ENCODE assay signal across 14 cellular contexts in the genomic region with DNA sequence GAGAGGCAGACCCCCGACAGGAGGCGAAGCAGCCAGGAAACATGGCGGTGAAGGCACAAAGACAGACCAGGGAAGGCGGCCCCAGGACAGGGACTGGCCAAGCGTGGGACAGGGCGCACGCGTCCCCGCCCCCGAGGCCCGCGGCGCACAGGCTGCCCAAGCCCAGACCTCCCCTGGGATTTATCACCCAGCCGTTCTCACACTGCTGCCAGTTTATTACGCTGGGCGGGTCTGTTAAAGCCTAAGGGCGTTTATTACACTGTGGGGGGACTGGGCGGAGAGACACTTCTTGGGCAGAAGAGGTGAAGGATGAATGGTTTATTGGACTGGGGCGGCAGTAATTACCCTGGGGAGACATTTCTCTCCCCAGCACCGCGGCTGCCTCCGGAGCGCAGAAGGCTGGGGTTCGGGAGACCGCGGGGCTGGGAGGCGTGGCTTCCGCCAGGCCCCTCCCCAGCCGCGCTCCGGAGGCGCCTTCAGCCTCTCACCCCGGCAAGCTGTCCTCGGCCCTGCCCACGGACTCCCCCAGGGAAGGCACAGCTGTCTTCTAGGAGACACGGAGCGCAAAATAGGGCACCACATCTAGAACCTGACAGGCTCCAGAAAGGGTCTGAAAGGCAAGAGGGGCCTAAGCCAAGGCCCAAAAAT. TPM values are rescaled to one million over a fixed set of nuclear protein-coding genes. Genes with fewer than 3 reads are reported as not detected.
A peak's percentile ranks its signal among the peaks of the same experiment; 100 is the strongest.
DNase-seq lines count a peak whose midpoint lies in the region; ATAC-seq and TF ChIP-seq lines count a peak whose summit lies in the region.
"Had no signal": no experiment of that assay in that cellular context is flagged by ENCODE, and none has a peak within 500 bp of the region (broad histone marks: within the 10 kb centered on the region; RNA-seq: fewer than 3 reads in every experiment).

No MANE protein-coding gene starts in this region.

- no peak overlapping the region for H3K4me2 ChIP-seq in mammary epithelial cell (ENCODE audit: insufficient read depth, low read depth, low read length)

- H3K9me3 ChIP-seq in colonic mucosa (no peaks in the 10 kb centered on the region), vagina (no peaks in the 10 kb centered on the region), mammary epithelial cell (replicated peaks; ENCODE audit: insufficient read depth, low read length) (no peaks in the 10 kb centered on the region)

- TF ChIP-seq CTCF in colonic mucosa (IDR thresholded peaks at IDR 0.05): no peak
- TF ChIP-seq CTCF in mesothelial cell of epicardium (IDR thresholded peaks at IDR 0.05; ENCODE audit: unreplicated experiment): no peak
- no peak for TF ChIP-seq CTCF in vagina (IDR thresholded peaks at IDR 0.05)
- no peak for TF ChIP-seq CTCF in mammary epithelial cell (conservative IDR thresholded peaks at IDR 0.05 in 1 of 2, IDR thresholded peaks at IDR 0.05 in 1 of 2; ENCODE audit: extremely low read depth in 1 of 2, insufficient read depth in 1 of 2, low read depth in 1 of 2, low read length in 2 of 2)

- no peaks in the 10 kb centered on the region for H3K9me3 Mint-ChIP-seq in mesothelial cell of epicardium
- H3K9me3 Mint-ChIP-seq: activated naive CD4-positive, alpha-beta T cell treated with anti-CD3 and anti-CD28 coated beads, Interleukin-2, amount 50 U/mL, for 24 hours had no signal

- H3K27me3 ChIP-seq in colonic mucosa (peaks cover 12% of the 10 kb centered on the region), vagina (no peaks in the 10 kb centered on the region), mammary epithelial cell (ENCODE audit: insufficient read depth, low read length) (peaks cover 29% of the 10 kb centered on the region)

- no peak overlapping the region for H3K9ac ChIP-seq in colonic mucosa (ENCODE audit: low read depth in 2 of 2, low read length in 2 of 2)
- no peak overlapping the region for H3K9ac ChIP-seq in mammary epithelial cell (ENCODE audit: insufficient read depth, low read length)

- no peaks in the 10 kb centered on the region for H3K36me3 Mint-ChIP-seq in mesothelial cell of epicardium
- H3K36me3 Mint-ChIP-seq: activated naive CD4-positive, alpha-beta T cell treated with anti-CD3 and anti-CD28 coated beads, Interleukin-2, amount 50 U/mL, for 24 hours had no signal

- no peak for TF ChIP-seq POLR2A in vagina (IDR thresholded peaks at IDR 0.05)

- intact Hi-C loops in colonic mucosa (cut with DNase I): no loop called here
- intact Hi-C loops in vagina (cut with DNase I): no loop called here
- intact Hi-C loops in mammary epithelial cell (cut with micrococcal nuclease): no loop called here

- H3K36me3 ChIP-seq in colonic mucosa: no peaks in the 10 kb centered on the region
- H3K36me3 ChIP-seq in vagina: no peaks in the 10 kb centered on the region
- no peaks in the 10 kb centered on the region for H3K36me3 ChIP-seq in mammary epithelial cell (ENCODE audit: insufficient read depth, low read length)

- no peak overlapping the region for H3K27ac Mint-ChIP-seq in mesothelial cell of epicardium
- H3K27ac Mint-ChIP-seq: activated naive CD4-positive, alpha-beta T cell treated with anti-CD3 and anti-CD28 coated beads, Interleukin-2, amount 50 U/mL, for 24 hours had no signal

- DNase-seq in NCI-H748 (lab: John Stamatoyannopoulos, UW; ENCODE audit: unreplicated experiment) (peak; percentile 39), NCI-H748 treated with DMSO at 0.1 percent for 48 hours (lab: John Stamatoyannopoulos, UW) (no peak), colonic mucosa (peak; percentile 71), mesothelial cell of epicardium (ENCODE audit: low spot score in 2 of 2, unreplicated experiment in 2 of 2) (peak in 1 of 2 experiments; percentile 50), vagina (ENCODE audit: extremely low spot score in 2 of 2) (no peak), mammary epithelial cell (no peak)
- DNase-seq: stimulated activated CD4-positive, alpha-beta T cell treated with anti-CD3 and anti-CD28 coated beads, Interleukin-1b, Interleukin-23, amount 100 ng/mL, for 48 hours had no signal

- no TSS peak for BruUV-seq in mammary epithelial cell (replicated peaks; lab: Mats Ljungman, UMichigan)

- H3K27me3 Mint-ChIP-seq in mesothelial cell of epicardium (ENCODE audit: low read depth): peaks cover 39% of the 10 kb centered on the region

- 53% methylated on average over 10 of the region's 37 CpGs for WGBS in mammary epithelial cell (ENCODE audit: low coverage, missing lambda C conversion rate)

- dilution Hi-C loops in mammary epithelial cell (cut with HindIII; ENCODE audit: low sequenced_read_pairs): loop anchor here (5.0 to 25.0 kb wide), 2 partner anchors 51 to 176 kb away; no protein-coding TSS in a partner anchor

- H2AFZ ChIP-seq in mammary epithelial cell (ENCODE audit: low read depth, low read length): no peak overlapping the region

- peaks cover 6% of the 10 kb centered on the region for H3K4me1 Mint-ChIP-seq in mesothelial cell of epicardium

- CTCF ChIA-PET in mammary epithelial cell (lab: Charles Lee; ENCODE audit: low non-redundant PET): no interaction called here

- in situ Hi-C loops in mammary epithelial cell (cut with MboI; ENCODE audit: low sequenced_read_pairs in 2 of 2): no loop called here

- peaks cover 4% of the 10 kb centered on the region for H3K4me1 ChIP-seq in colonic mucosa
- peaks cover 16% of the 10 kb centered on the region for H3K4me1 ChIP-seq in vagina
- H3K4me1 ChIP-seq in mammary epithelial cell (ENCODE audit: insufficient read depth, low read length): no peaks in the 10 kb centered on the region

- peak overlapping the region; percentile 57 for H3K4me3 Mint-ChIP-seq in mesothelial cell of epicardium
- H3K4me3 Mint-ChIP-seq: activated naive CD4-positive, alpha-beta T cell treated with anti-CD3 and anti-CD28 coated beads, Interleukin-2, amount 50 U/mL, for 24 hours had no signal

- no peaks in the 10 kb centered on the region for H3K79me2 ChIP-seq in mammary epithelial cell (ENCODE audit: insufficient read depth, low read length)

- no peak overlapping the region for H3K27ac ChIP-seq in colonic mucosa
- H3K27ac ChIP-seq in vagina: no peak overlapping the region
- H3K27ac ChIP-seq in mammary epithelial cell (ENCODE audit: insufficient read depth, low read depth, low read length): no peak overlapping the region
- H3K27ac ChIP-seq: epithelial cell of prostate had no signal

- no peak for ATAC-seq in GM19395 (IDR thresholded peaks at IDR 0.05; ENCODE audit: unreplicated experiment)
- no peak for ATAC-seq in activated CD4-positive, CD25-positive, alpha-beta regulatory T cell treated with anti-CD3 and anti-CD28 coated beads, Interleukin-2, amount 50 U/mL, for 24 hours

- no peaks in the 10 kb centered on the region for H4K20me1 ChIP-seq in mammary epithelial cell (ENCODE audit: insufficient read depth, low read length)

- H3K4me3 ChIP-seq in colonic mucosa (peak overlapping the region; percentile 22), vagina (peak overlapping the region; percentile 15 to 22), mammary epithelial cell (replicated peaks in 1 of 3; ENCODE audit: insufficient read depth in 1 of 3, low read depth in 2 of 3, low read length in 3 of 3) (no peak overlapping the region)
- H3K4me3 ChIP-seq: lung had no signal

RNA-seq across cellular contexts. Expression of a gene that starts 47.1 kb away (rescaled TPM):
- total RNA-seq in colonic mucosa: not detected
- total RNA-seq in mesothelial cell of epicardium: not detected in 3 replicates
- total RNA-seq in vagina: not detected
- total RNA-seq in mammary epithelial cell: not detected
- not detected for polyA plus RNA-seq in mammary epithelial cell
- polyA minus RNA-seq in mammary epithelial cell: not detected
- total RNA-seq: lung, ureter had no signal
- polyA plus RNA-seq: AG04450, lung had no signal

Comparison
In these comparisons a context has a peak if more than half of its experiments do, and no peak if none do; other contexts are left out.
1. DNase-seq: peak in NCI-H748 (single experiment) and colonic mucosa (single experiment); none in NCI-H748 treated with DMSO at 0.1 percent for 48 hours (single experiment), vagina (0 of 2) and mammary epithelial cell (single experiment).
2. H3K4me3 ChIP-seq: peak in colonic mucosa (single experiment) and vagina (2 of 2); none in mammary epithelial cell (0 of 3).